In the genomic region with DNA sequence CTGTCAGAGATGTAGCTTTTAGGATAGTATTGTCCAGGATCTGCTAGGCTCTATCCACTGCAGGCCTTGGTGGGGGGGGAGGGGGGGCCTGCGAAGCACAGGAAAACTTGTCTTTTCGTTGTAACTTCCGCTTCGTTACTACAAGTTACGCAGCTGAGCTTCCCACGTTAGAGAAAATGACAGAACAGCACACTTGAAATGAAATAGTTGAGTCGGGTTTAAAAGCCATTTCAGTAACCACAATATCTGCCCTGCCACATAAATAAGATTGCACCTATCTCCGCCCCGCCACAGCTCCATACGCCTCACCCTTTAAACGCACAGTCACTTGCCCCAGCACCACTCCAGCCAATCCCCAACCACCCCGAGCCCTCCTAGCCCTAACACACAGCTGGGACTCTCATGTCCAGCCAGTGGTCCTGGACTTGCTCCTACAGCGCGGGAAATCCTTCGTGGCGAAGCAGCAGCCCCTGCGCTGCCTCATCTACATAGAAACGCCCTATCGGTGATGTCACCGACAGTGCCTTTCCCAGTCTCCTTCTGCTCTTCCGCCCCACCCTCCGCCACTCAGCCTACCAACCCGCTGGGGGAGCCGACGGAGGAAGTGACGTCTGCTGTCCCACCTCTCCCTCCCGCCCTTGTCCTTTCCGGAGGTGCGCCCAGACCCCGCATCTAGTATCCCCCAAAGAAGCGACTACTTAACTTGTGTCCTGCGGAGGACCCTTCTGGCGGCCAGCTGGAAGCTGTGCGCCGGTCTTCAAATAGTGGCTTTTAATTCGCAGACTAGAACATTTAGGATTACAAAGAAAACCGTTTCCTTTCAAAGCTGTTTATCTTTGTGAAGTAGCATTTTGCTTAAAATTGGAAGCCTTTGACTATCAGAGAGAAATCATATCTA, we compare ENCODE assay signal across 8 cellular contexts. TPM values are rescaled to one million over a fixed set of nuclear protein-coding genes. Genes with fewer than 3 reads are reported as not detected.
DNase-seq lines count a peak whose midpoint lies in the region; ATAC-seq and TF ChIP-seq lines count a peak whose summit lies in the region.
"Not testable (repeated sequence)": the region's sequence is repeated elsewhere in the genome, so short reads cannot be mapped to it uniquely, and the experiment has no call there.

No MANE protein-coding gene starts in this region.

- H3K9ac ChIP-seq in mesenchymal stem cell (ENCODE audit: low read length): peak overlapping the region; percentile 95

- peak overlapping the region; percentile 93 to 99 (median 96) for H3K4me3 Mint-ChIP-seq in CD4-positive, alpha-beta memory T cell
- peak overlapping the region; percentile 84 for H3K4me3 Mint-ChIP-seq in activated T-cell treated with anti-CD3 and anti-CD28 coated beads, Interleukin-2, amount 50 U/mL, for 24 hours

- ATAC-seq in GM19467 (IDR thresholded peaks at IDR 0.05; ENCODE audit: unreplicated experiment) (peak; percentile 95), HG03520 (IDR thresholded peaks at IDR 0.05; ENCODE audit: unreplicated experiment) (peak; percentile 85)

- not testable (repeated sequence) for H3K36me3 Mint-ChIP-seq in CD4-positive, alpha-beta memory T cell; activated T-cell treated with anti-CD3 and anti-CD28 coated beads, Interleukin-2, amount 50 U/mL, for 24 hours (ENCODE audit: low read depth)

- H2BK12ac ChIP-seq in mesenchymal stem cell (ENCODE audit: low read length in 2 of 2): peak overlapping the region in 1 of 2 experiments; percentile 84

- peak; percentile 84 to 92 (median 91) for DNase-seq in CD4-positive, alpha-beta memory T cell
- DNase-seq in activated T-cell treated with anti-CD3 and anti-CD28 coated beads, Interleukin-2, amount 50 U/mL, for 24 hours: peak; percentile 93
- DNase-seq in epithelial cell of prostate (ENCODE audit: low read depth, low spot score) (peak; percentile 94), mesenchymal stem cell (peak; percentile 95)
- DNase-seq in stimulated activated CD4-positive, alpha-beta T cell treated with anti-CD3 and anti-CD28 coated beads, TNF-alpha, amount 100 ng/mL, for 24 hours (ENCODE audit: low read depth in 3 of 3): peak; percentile 50 to 63 (median 58)

- not testable (repeated sequence) for H3K9me3 ChIP-seq in CD4-positive, alpha-beta memory T cell (ENCODE audit: control insufficient read depth in 1 of 2, low read length in 2 of 2); mesenchymal stem cell (ENCODE audit: control insufficient read depth, low read length)

- H3K27me3 ChIP-seq in CD4-positive, alpha-beta memory T cell (ENCODE audit: insufficient read depth, low read length); mesenchymal stem cell (ENCODE audit: control insufficient read depth in 1 of 2, insufficient read depth in 1 of 2, low read length in 2 of 2): not testable (repeated sequence)

- H3K36me3 ChIP-seq in CD4-positive, alpha-beta memory T cell (ENCODE audit: insufficient read depth, low read length); mesenchymal stem cell (ENCODE audit: control insufficient read depth in 1 of 2, insufficient read depth in 2 of 2, low read depth in 1 of 2, low read length in 2 of 2): not testable (repeated sequence)

- H2BK120ac ChIP-seq in mesenchymal stem cell (ENCODE audit: low read depth, low read length): peak overlapping the region; percentile 86

- H3K4me1 ChIP-seq in CD4-positive, alpha-beta memory T cell (ENCODE audit: insufficient read depth, low read length): peaks cover 23% of the 10 kb centered on the region
- not testable (repeated sequence) for H3K4me1 ChIP-seq in mesenchymal stem cell (ENCODE audit: control insufficient read depth, insufficient read depth, low read depth, low read length)

- H3K79me1 ChIP-seq in mesenchymal stem cell (replicated peaks; ENCODE audit: low read length, poor library complexity, severe bottlenecking): not testable (repeated sequence)

- H2AK5ac ChIP-seq in mesenchymal stem cell (ENCODE audit: low read length, severe bottlenecking): not testable (repeated sequence)

- peaks cover 8 to 37% (median 25%) of the 10 kb centered on the region in 4 donors for H3K4me1 Mint-ChIP-seq in CD4-positive, alpha-beta memory T cell
- peaks cover 30% of the 10 kb centered on the region for H3K4me1 Mint-ChIP-seq in activated T-cell treated with anti-CD3 and anti-CD28 coated beads, Interleukin-2, amount 50 U/mL, for 24 hours (ENCODE audit: low read depth)

- peak overlapping the region; percentile 97 to 100 (median 100) for H3K27ac Mint-ChIP-seq in CD4-positive, alpha-beta memory T cell
- peak overlapping the region; percentile 100 for H3K27ac Mint-ChIP-seq in activated T-cell treated with anti-CD3 and anti-CD28 coated beads, Interleukin-2, amount 50 U/mL, for 24 hours

- H2AFZ ChIP-seq in mesenchymal stem cell (ENCODE audit: low read depth, low read length): peak overlapping the region; percentile 42

- 10% methylated on average over 13 of the region's 37 CpGs for WGBS in mesenchymal stem cell

- peak overlapping the region in 1 of 2 experiments; percentile 60 for H3K14ac ChIP-seq in mesenchymal stem cell (ENCODE audit: low read length in 2 of 2)

- H4K91ac ChIP-seq in mesenchymal stem cell (ENCODE audit: low read length): peak overlapping the region; percentile 95

- peak overlapping the region; percentile 70 to 97 for H3K18ac ChIP-seq in mesenchymal stem cell (ENCODE audit: low read depth in 1 of 2, low read length in 2 of 2)

- peak overlapping the region; percentile 100 for H2BK5ac ChIP-seq in mesenchymal stem cell (ENCODE audit: low read depth, low read length, poor library complexity, severe bottlenecking)

- not testable (repeated sequence) for H3K9me3 Mint-ChIP-seq in CD4-positive, alpha-beta memory T cell; activated T-cell treated with anti-CD3 and anti-CD28 coated beads, Interleukin-2, amount 50 U/mL, for 24 hours

- intact Hi-C loops in CD4-positive, alpha-beta memory T cell (cut with micrococcal nuclease): not testable (repeated sequence)

- not testable (repeated sequence) for H3K23ac ChIP-seq in mesenchymal stem cell (ENCODE audit: low read length in 2 of 2)

- H2BK15ac ChIP-seq in mesenchymal stem cell (ENCODE audit: low read depth, poor library complexity, severe bottlenecking): peak overlapping the region; percentile 67

- POLR2A ChIA-PET in CD4-positive, alpha-beta memory T cell (lab: Charles Lee; ENCODE audit: partially characterized antibody): interaction anchor here (1.1 to 1.3 kb wide), 4 partner anchors 14 to 1841 kb away, joined by 3 to 11 read pairs (median 5); no protein-coding TSS in a partner anchor

- peak overlapping the region in 1 of 2 donors; percentile 58 for H3K4me3 ChIP-seq in CD4-positive, alpha-beta memory T cell (ENCODE audit: low read length in 2 of 2)
- peak overlapping the region; percentile 44 to 76 for H3K4me3 ChIP-seq in mesenchymal stem cell (ENCODE audit: insufficient read depth in 1 of 2, low read depth in 1 of 2, low read length in 2 of 2)

- peak overlapping the region; percentile 87 for H3K4me2 ChIP-seq in mesenchymal stem cell (ENCODE audit: low read length, poor library complexity, severe bottlenecking)

- not testable (repeated sequence) for H3K27me3 Mint-ChIP-seq in CD4-positive, alpha-beta memory T cell; activated T-cell treated with anti-CD3 and anti-CD28 coated beads, Interleukin-2, amount 50 U/mL, for 24 hours

- H3K4ac ChIP-seq in mesenchymal stem cell (ENCODE audit: low read depth in 1 of 2, low read length in 2 of 2): peak overlapping the region in 1 of 2 experiments; percentile 61

- peak overlapping the region; percentile 89 for H4K8ac ChIP-seq in mesenchymal stem cell (ENCODE audit: low read length)

- H3K27ac ChIP-seq in CD4-positive, alpha-beta memory T cell (ENCODE audit: low read depth, low read length): peak overlapping the region; percentile 84
- H3K27ac ChIP-seq in epithelial cell of prostate (peak overlapping the region; percentile 88), mesenchymal stem cell (ENCODE audit: low read length, poor library complexity, severe bottlenecking) (peak overlapping the region; percentile 99)

- CTCF ChIA-PET in CD4-positive, alpha-beta memory T cell (lab: Charles Lee; ENCODE audit: partially characterized antibody): interaction anchor here (0.6 kb wide), 1 partner anchor 12 kb away, joined by 3 read pairs; no protein-coding TSS in a partner anchor

TF ChIP-seq in PFSK-1, 5 proteins besides CTCF, POLR2A, EP300 and RAD21:
- TF ChIP-seq SIN3A (IDR thresholded peaks at IDR 0.05; ENCODE audit: borderline replicate concordance, insufficient read depth, low read length) (peak; percentile 93), TAF1 (IDR thresholded peaks at IDR 0.05; ENCODE audit: borderline replicate concordance, insufficient read depth, low read length) (0 out of 2 replicates have a peak, but pooled peaks have one; percentile 18), POLR2AphosphoS5 (IDR thresholded peaks at IDR 0.05; ENCODE audit: low read depth, low read length) (peak; percentile 97)

RNA-seq across cellular contexts. Expression of a gene that starts 46.2 kb away (rescaled TPM):
- not detected for total RNA-seq in CD4-positive, alpha-beta memory T cell
- not detected for polyA plus RNA-seq in CD4-positive, alpha-beta memory T cell
- polyA plus RNA-seq in PFSK-1 (2012; ENCODE audit: insufficient read length, low read depth): not detected
- polyA plus RNA-seq in mesenchymal stem cell (2013, experiment 1 of 2): not detected
- polyA plus RNA-seq in mesenchymal stem cell (2013, experiment 2 of 2): not detected
